9 cellular contexts compared by ENCODE assay signal in the genomic region with DNA sequence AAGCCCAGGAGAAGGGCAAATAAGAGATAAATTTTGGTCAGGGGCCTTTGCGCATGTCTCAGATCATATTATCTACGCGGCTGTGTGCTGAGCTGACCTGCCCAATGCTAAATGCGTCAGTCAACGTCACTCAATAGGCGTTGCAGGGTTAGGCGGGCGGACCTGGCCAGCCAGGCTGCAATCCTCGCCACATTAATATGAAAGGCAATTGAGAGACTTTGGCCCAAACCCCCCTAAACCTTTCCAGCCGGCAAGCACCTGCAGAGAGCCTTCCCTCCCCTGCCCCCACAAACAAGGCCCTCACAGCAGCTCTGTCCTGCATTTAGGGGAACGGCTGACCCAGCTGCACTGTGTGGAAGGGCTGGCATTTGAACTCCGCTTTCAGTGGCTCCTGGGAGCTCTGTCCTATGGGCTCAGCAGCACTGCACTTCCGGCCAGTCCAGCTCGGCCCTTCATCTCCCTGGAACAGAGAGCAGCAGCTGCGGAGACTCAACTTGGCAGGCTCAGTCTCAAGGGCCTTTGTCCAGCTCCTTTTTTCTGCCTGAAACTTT.
DNase-seq lines count a peak whose midpoint lies in the region; ATAC-seq and TF ChIP-seq lines count a peak whose summit lies in the region.
"Had no signal": no experiment of that assay in that cellular context is flagged by ENCODE, and none has a peak within 500 bp of the region (broad histone marks: within the 10 kb centered on the region; RNA-seq: fewer than 3 reads in every experiment).

No MANE protein-coding gene starts in this region.

- WGBS in ovary, 3 donors = 24 to 29% (median 28%) methylated on average over 15 of the region's 15 CpGs

- H3K4me3 ChIP-seq in brain microvascular endothelial cell (ENCODE audit: low read depth, low read length) (no peak overlapping the region), ovary (no peak overlapping the region)

- H3K9me3 ChIP-seq in ovary = no peaks in the 10 kb centered on the region

- H3K27me3 ChIP-seq in brain microvascular endothelial cell (replicated peaks) (no peaks in the 10 kb centered on the region), ovary (no peaks in the 10 kb centered on the region)

- TF ChIP-seq CTCF in C4-2B (conservative IDR thresholded peaks at IDR 0.05) = no peak
- no peak for TF ChIP-seq CTCF in brain microvascular endothelial cell (IDR thresholded peaks at IDR 0.05; ENCODE audit: low read depth, low read length, missing control alignments)
- TF ChIP-seq CTCF in ovary (IDR thresholded peaks at IDR 0.05) = no peak

- in situ Hi-C loops in brain microvascular endothelial cell (cut with HindIII; ENCODE audit: low pct_ligation_motif_present, low sequenced_read_pairs) = no loop called here

- DNase-seq in brain microvascular endothelial cell (no peak), hypothalamus (lab: John Stamatoyannopoulos, UW) (peak in 43 of 51 donors; percentile 15 to 84 (median 55)), ovary (peak; percentile 88 to 92 (median 91)), AG20443 (ENCODE audit: low spot score) (no peak)

- peaks cover 11% of the 10 kb centered on the region for H3K4me1 ChIP-seq in ovary (ENCODE audit: insufficient read depth)

- H3K36me3 ChIP-seq in brain microvascular endothelial cell (replicated peaks) = peaks cover 54% of the 10 kb centered on the region
- H3K36me3 ChIP-seq in ovary = no peaks in the 10 kb centered on the region

- ATAC-seq in HG02840 (IDR thresholded peaks at IDR 0.05; ENCODE audit: low FRiP score, unreplicated experiment) (no peak), GM21619 (IDR thresholded peaks at IDR 0.05; ENCODE audit: unreplicated experiment) (no peak), GM18870 (IDR thresholded peaks at IDR 0.05; ENCODE audit: unreplicated experiment) (no peak)
- ATAC-seq: stimulated activated memory B cell treated with anti-CD40 and anti-IgM and Interleukin-4, amounts not matched to agents 10 μg/mL and 1 μg/mL and 100 μg/mL, for 72 hours had no signal

- TF ChIP-seq POLR2A in ovary (IDR thresholded peaks at IDR 0.05) = no peak

- H3K27ac ChIP-seq in C4-2B (peak overlapping the region; percentile 26; the same call in 1 of the 2 replicates), brain microvascular endothelial cell (peak overlapping the region; percentile 78), ovary (peak overlapping the region in 1 of 2 donors; percentile 49)

- intact Hi-C loops in ovary (cut with DNase I) = loop anchor here in 2 of 4 donors (5.0 to 10.0 kb wide), 2 partner anchors 36 to 129 kb away; a partner anchor contains a TSS

- no peak for TF ChIP-seq EP300 in ovary (IDR thresholded peaks at IDR 0.05)

Comparison
In these comparisons a context has a peak if more than half of its experiments do, and no peak if none do; other contexts are left out.
1. DNase-seq: peak in hypothalamus (43 of 51) and ovary (5 of 5); none in brain microvascular endothelial cell (single experiment) and AG20443 (single experiment).